15 cellular contexts compared by ENCODE assay signal in genomic region chr2:26740346-26740745, GRCh38. TPM values are rescaled to one million over a fixed set of nuclear protein-coding genes. Genes with fewer than 3 reads are reported as not detected.
A peak's percentile ranks its signal among the peaks of the same experiment; 100 is the strongest.
DNase-seq lines count a peak whose midpoint lies in the region; ATAC-seq and TF ChIP-seq lines count a peak whose summit lies in the region.
"Had no signal": no experiment of that assay in that cellular context is flagged by ENCODE, and none has a peak within 500 bp of the region (broad histone marks: within the 10 kb centered on the region; RNA-seq: fewer than 3 reads in every experiment).

No MANE protein-coding gene starts in this region.

- no peak overlapping the region for H2BK20ac ChIP-seq in H9 (ENCODE audit: low read depth, low read length, poor library complexity, severe bottlenecking)

- no peaks in the 10 kb centered on the region for H4K20me1 ChIP-seq in H9 (ENCODE audit: control insufficient read depth, insufficient read depth, insufficient read length)

- H2BK120ac ChIP-seq in neuronal stem cell (ENCODE audit: low read depth, low read length), result no peak overlapping the region
- no peak overlapping the region for H2BK120ac ChIP-seq in H9 (ENCODE audit: low read depth, low read length, poor library complexity, severe bottlenecking)

- no peaks in the 10 kb centered on the region for H3K79me2 ChIP-seq in H9 (ENCODE audit: insufficient read depth, low read length)

- H2AFZ ChIP-seq in neuronal stem cell (ENCODE audit: low read length) (no peak overlapping the region), H9 (ENCODE audit: low read length) (no peak overlapping the region)

- intact Hi-C loops in natural killer cell (cut with micrococcal nuclease), result no loop called here
- intact Hi-C loops in Right ventricle myocardium superior (cut with DNase I), result no loop called here

- TF ChIP-seq CTCF in natural killer cell (IDR thresholded peaks at IDR 0.05), result no peak
- TF ChIP-seq CTCF in WERI-Rb-1 (IDR thresholded peaks at IDR 0.05; ENCODE audit: low read depth, low read length), result no peak
- TF ChIP-seq CTCF in foreskin keratinocyte (conservative IDR thresholded peaks at IDR 0.05), result no peak
- TF ChIP-seq CTCF in H9 (conservative IDR thresholded peaks at IDR 0.05), result no peak

- H2BK12ac ChIP-seq in neuronal stem cell (ENCODE audit: low read length), result no peak overlapping the region
- no peak overlapping the region for H2BK12ac ChIP-seq in H9 (ENCODE audit: insufficient read length, low read depth, low read length)

- no peaks in the 10 kb centered on the region for H3K23me2 ChIP-seq in H9 (ENCODE audit: insufficient read length, low read depth, low read length, poor library complexity, severe bottlenecking)

- no peaks in the 10 kb centered on the region for H3K27me3 ChIP-seq in WERI-Rb-1 (ENCODE audit: insufficient read depth, low read depth, severe bottlenecking)
- H3K27me3 ChIP-seq in neuronal stem cell (ENCODE audit: control insufficient read depth in 3 of 3, insufficient read depth in 3 of 3, low read depth in 1 of 3, low read length in 3 of 3), result no peaks in the 10 kb centered on the region
- H3K27me3 ChIP-seq in foreskin keratinocyte, result peaks cover 5% of the 10 kb centered on the region
- H3K27me3 ChIP-seq in H9 (ENCODE audit: insufficient read depth, low read length), result no peaks in the 10 kb centered on the region
- H3K27me3 ChIP-seq: BE2C had no signal

- H3K4me2 ChIP-seq in neuronal stem cell (ENCODE audit: insufficient read depth, low read length, poor library complexity, severe bottlenecking) (no peak overlapping the region), H9 (ENCODE audit: insufficient read depth, insufficient read length, low read length) (no peak overlapping the region)

- H4K5ac ChIP-seq in H9 (ENCODE audit: insufficient read length, low read depth, low read length), result no peak overlapping the region

- H3K79me1 ChIP-seq in neuronal stem cell (ENCODE audit: low read depth, low read length), result no peaks in the 10 kb centered on the region
- H3K79me1 ChIP-seq in H9 (ENCODE audit: insufficient read depth, low read depth, low read length, poor library complexity, severe bottlenecking), result no peaks in the 10 kb centered on the region

- H2AK5ac ChIP-seq in neuronal stem cell (ENCODE audit: low read depth, low read length) (peak overlapping the region; percentile 25), H9 (ENCODE audit: insufficient read length, low read length) (no peak overlapping the region)

- H3K4ac ChIP-seq in neuronal stem cell (ENCODE audit: low read length), result no peak overlapping the region
- H3K4ac ChIP-seq in H9 (ENCODE audit: low read depth, low read length), result no peak overlapping the region

- no peak overlapping the region for H2BK5ac ChIP-seq in neuronal stem cell (ENCODE audit: low read length)
- no peak overlapping the region for H2BK5ac ChIP-seq in H9 (ENCODE audit: insufficient read length, low read length)

- H2BK15ac ChIP-seq in neuronal stem cell (ENCODE audit: low read length) (peak overlapping the region; percentile 39), H9 (ENCODE audit: low read depth, low read length) (no peak overlapping the region)

- H3K27ac ChIP-seq in WERI-Rb-1, result peak overlapping the region; percentile 93
- H3K27ac ChIP-seq in neuronal stem cell (replicated peaks; ENCODE audit: low read length), result no peak overlapping the region
- H3K27ac ChIP-seq in foreskin keratinocyte, result no peak overlapping the region
- no peak overlapping the region for H3K27ac ChIP-seq in H9 (ENCODE audit: insufficient read length, low read depth, low read length)

- H3K18ac ChIP-seq in neuronal stem cell (ENCODE audit: low read length) (no peak overlapping the region), H9 (ENCODE audit: insufficient read length, low read depth, low read length) (no peak overlapping the region)

- H4K91ac ChIP-seq in neuronal stem cell (ENCODE audit: low read depth, low read length, poor library complexity) (no peak overlapping the region), H9 (ENCODE audit: insufficient read length, low read depth, low read length) (no peak overlapping the region)

- H3T11ph ChIP-seq in H9 (ENCODE audit: low read length), result no peak overlapping the region

- H3K9me3 Mint-ChIP-seq in natural killer cell (no peaks in the 10 kb centered on the region), H9 (no peaks in the 10 kb centered on the region)
- H3K9me3 Mint-ChIP-seq in natural killer cell treated with Interleukin-12 subunit alpha and Interleukin-12 subunit beta and Interleukin-15 and Interleukin-18, amount 100 ng/mL, for 72 hours, result no peaks in the 10 kb centered on the region
- H3K9me3 Mint-ChIP-seq: CD4-positive, alpha-beta T cell; T-helper 1 cell treated with Interleukin-12 subunit alpha and Interleukin-12 subunit beta and Interleukin-4 antibody, amounts not matched to agents 30 μg/mL and 1 μg/mL, for 36 hours had no signal

- H3K27ac Mint-ChIP-seq in natural killer cell, result peak overlapping the region; percentile 5 to 46
- no peak overlapping the region for H3K27ac Mint-ChIP-seq in natural killer cell treated with Interleukin-12 subunit alpha and Interleukin-12 subunit beta and Interleukin-15 and Interleukin-18, amount 100 ng/mL, for 72 hours
- H3K27ac Mint-ChIP-seq in H9, result no peak overlapping the region
- H3K27ac Mint-ChIP-seq: CD4-positive, alpha-beta T cell; T-helper 1 cell treated with Interleukin-12 subunit alpha and Interleukin-12 subunit beta and Interleukin-4 antibody, amounts not matched to agents 30 μg/mL and 1 μg/mL, for 36 hours had no signal

- H3K56ac ChIP-seq in H9 (ENCODE audit: insufficient read length, low read depth, low read length), result no peak overlapping the region

- H3K4me1 Mint-ChIP-seq in natural killer cell (peaks cover 25 to 26% of the 10 kb centered on the region in 2 donors), H9 (0 out of 4 replicates have a peak, but pooled peaks cover 0 to 2% of the 10 kb centered on the region in 2 experiments)
- peaks cover 16 to 22% of the 10 kb centered on the region in 2 donors for H3K4me1 Mint-ChIP-seq in natural killer cell treated with Interleukin-12 subunit alpha and Interleukin-12 subunit beta and Interleukin-15 and Interleukin-18, amount 100 ng/mL, for 72 hours (ENCODE audit: low read depth in 2 of 2)

- no peak for DNase-seq in natural killer cell
- DNase-seq in natural killer cell treated with Interleukin-12 subunit alpha and Interleukin-12 subunit beta and Interleukin-15 and Interleukin-18, amount 100 ng/mL, for 72 hours (ENCODE audit: low spot score), result no peak
- no peak for DNase-seq in WERI-Rb-1
- DNase-seq in neuronal stem cell (ENCODE audit: low spot score), result no peak
- no peak for DNase-seq in foreskin keratinocyte
- no peak for DNase-seq in Right ventricle myocardium superior
- no peak for DNase-seq in H9
- DNase-seq: BE2C, COR-L47, HCEC 1CT, NCI-H1105 treated with DMSO at 0.1 percent for 48 hours, NCI-H2081 had no signal

- H3K4me1 ChIP-seq in neuronal stem cell (ENCODE audit: control insufficient read depth in 2 of 2, insufficient read depth in 1 of 2, low read depth in 1 of 2, low read length in 2 of 2) (peaks cover 8 to 33% of the 10 kb centered on the region in 2 donors), foreskin keratinocyte (no peaks in the 10 kb centered on the region), H9 (ENCODE audit: insufficient read depth, low read length) (no peaks in the 10 kb centered on the region)

- no peak for ATAC-seq in natural killer cell
- no peak for ATAC-seq in natural killer cell treated with Interleukin-12 subunit alpha and Interleukin-12 subunit beta and Interleukin-15 and Interleukin-18, amount 100 ng/mL, for 72 hours
- no peak for ATAC-seq in foreskin keratinocyte
- ATAC-seq in Right ventricle myocardium superior (ENCODE audit: poor library complexity), result no peak

- H3K36me3 ChIP-seq in WERI-Rb-1 (no peaks in the 10 kb centered on the region), neuronal stem cell (replicated peaks in 1 of 2; ENCODE audit: control insufficient read depth in 2 of 2, insufficient read depth in 2 of 2, low read length in 2 of 2) (no peaks in the 10 kb centered on the region)
- H3K36me3 ChIP-seq: BE2C had no signal

- H3K4me3 ChIP-seq in WERI-Rb-1 (ENCODE audit: low read depth, low read length) (no peak overlapping the region), neuronal stem cell (ENCODE audit: low read length in 2 of 2) (no peak overlapping the region)
- H3K4me3 ChIP-seq: GM12878 had no signal

- H3K4me3 Mint-ChIP-seq in natural killer cell, result no peak overlapping the region
- no peak overlapping the region for H3K4me3 Mint-ChIP-seq in natural killer cell treated with Interleukin-12 subunit alpha and Interleukin-12 subunit beta and Interleukin-15 and Interleukin-18, amount 100 ng/mL, for 72 hours
- H3K4me3 Mint-ChIP-seq in H9, result no peak overlapping the region
- H3K4me3 Mint-ChIP-seq: CD4-positive, alpha-beta T cell; T-helper 1 cell treated with Interleukin-12 subunit alpha and Interleukin-12 subunit beta and Interleukin-4 antibody, amounts not matched to agents 30 μg/mL and 1 μg/mL, for 36 hours had no signal

- H4K8ac ChIP-seq in neuronal stem cell (ENCODE audit: low read depth, low read length), result no peak overlapping the region
- H4K8ac ChIP-seq in H9 (replicated peaks; ENCODE audit: insufficient read length, low read depth, low read length), result no peak overlapping the region

- H3K23ac ChIP-seq in neuronal stem cell (ENCODE audit: low read depth, low read length, poor library complexity) (no peak overlapping the region), H9 (ENCODE audit: insufficient read length, low read depth, low read length) (no peak overlapping the region)

- H3K9ac ChIP-seq in neuronal stem cell (ENCODE audit: low read depth, low read length, poor library complexity) (peak overlapping the region; percentile 30), H9 (ENCODE audit: extremely low read depth, insufficient read length, low read length) (no peak overlapping the region)

- H3K14ac ChIP-seq in neuronal stem cell (ENCODE audit: low read length) (no peak overlapping the region), H9 (ENCODE audit: insufficient read depth, low read length) (no peak overlapping the region)

- WGBS in neuronal stem cell (ENCODE audit: extremely low coverage in 2 of 2, insufficient read length in 2 of 2, insufficient replicate concordance in 1 of 2), 2 donors, result no CpG with 5 or more reads among the region's 6 CpGs
- WGBS in H9 (ENCODE audit: extremely low coverage, insufficient read length, low lambda C conversion rate), result no CpG with 5 or more reads among the region's 6 CpGs

- H3K27me3 Mint-ChIP-seq in natural killer cell (ENCODE audit: low read depth in 2 of 2) (peaks cover 0 to 8% of the 10 kb centered on the region in 2 donors), H9 (ENCODE audit: low read depth) (peaks cover 14% of the 10 kb centered on the region)
- H3K27me3 Mint-ChIP-seq in natural killer cell treated with Interleukin-12 subunit alpha and Interleukin-12 subunit beta and Interleukin-15 and Interleukin-18, amount 100 ng/mL, for 72 hours, result peaks cover 0 to 9% of the 10 kb centered on the region in 2 donors

- no peaks in the 10 kb centered on the region for H3K36me3 Mint-ChIP-seq in natural killer cell
- no peaks in the 10 kb centered on the region for H3K36me3 Mint-ChIP-seq in natural killer cell treated with Interleukin-12 subunit alpha and Interleukin-12 subunit beta and Interleukin-15 and Interleukin-18, amount 100 ng/mL, for 72 hours
- H3K36me3 Mint-ChIP-seq in H9 (ENCODE audit: insufficient read depth in 1 of 3, low read depth in 3 of 3), result no peaks in the 10 kb centered on the region

- H3K9me3 ChIP-seq in WERI-Rb-1 (ENCODE audit: severe bottlenecking) (no peaks in the 10 kb centered on the region), neuronal stem cell (replicated peaks in 1 of 2; ENCODE audit: control insufficient read depth in 2 of 2, insufficient read depth in 1 of 2, low read depth in 1 of 2, low read length in 2 of 2) (no peaks in the 10 kb centered on the region), H9 (ENCODE audit: control insufficient read depth, low read depth, low read length) (no peaks in the 10 kb centered on the region)
- H3K9me3 ChIP-seq: BE2C had no signal

RNA-seq across cellular contexts. Expression of gene SLC35F6, which starts 23.7 kb away (rescaled TPM):
- total RNA-seq in natural killer cell (10 to 100 TPM; 30.0 to 35.6 (median 30.4) TPM), foreskin keratinocyte (47.3 and 53.8 TPM in 2 replicates), Right ventricle myocardium superior (18.3 TPM), H9 (2021) (15.7 and 16.0 TPM in 2 replicates)
- 10 to 100 TPM; 15.5 to 17.7 TPM for total RNA-seq in natural killer cell treated with Interleukin-12 subunit alpha and Interleukin-12 subunit beta and Interleukin-15 and Interleukin-18, amount 100 ng/mL, for 72 hours
- 8.5 TPM for polyA plus RNA-seq in neuronal stem cell (2013, experiment 1 of 2)
- polyA plus RNA-seq in neuronal stem cell (2013, experiment 2 of 2), result 9.6 TPM
- polyA plus RNA-seq in foreskin keratinocyte, result 26.7 and 28.5 TPM in 2 replicates

RNA-seq across cellular contexts. Expression of gene CENPA, which starts 45.5 kb away (rescaled TPM):
- total RNA-seq in natural killer cell (under 1 TPM; 0.38 to 0.52 (median 0.50) TPM), foreskin keratinocyte (30.8 and 39.0 TPM in 2 replicates), Right ventricle myocardium superior (0.51 TPM), H9 (2021) (19.3 and 21.4 TPM in 2 replicates)
- 10 to 100 TPM; 18.5 to 32.1 TPM for total RNA-seq in natural killer cell treated with Interleukin-12 subunit alpha and Interleukin-12 subunit beta and Interleukin-15 and Interleukin-18, amount 100 ng/mL, for 72 hours
- polyA plus RNA-seq in neuronal stem cell (2013, experiment 1 of 2), result 61.5 TPM
- 60.8 TPM for polyA plus RNA-seq in neuronal stem cell (2013, experiment 2 of 2)
- polyA plus RNA-seq in foreskin keratinocyte, result 28.2 and 37.2 TPM in 2 replicates

RNA-seq across cellular contexts. Expression of gene KCNK3, which starts 47.8 kb away (rescaled TPM):
- total RNA-seq in natural killer cell (not detected), foreskin keratinocyte (not detected in 2 replicates), Right ventricle myocardium superior (2.7 TPM), H9 (2021) (0.09 TPM in 1 of 2 replicates, not detected in the other)
- not detected for total RNA-seq in natural killer cell treated with Interleukin-12 subunit alpha and Interleukin-12 subunit beta and Interleukin-15 and Interleukin-18, amount 100 ng/mL, for 72 hours
- polyA plus RNA-seq in neuronal stem cell (2013, experiment 1 of 2), result 0.03 TPM
- 0.01 TPM for polyA plus RNA-seq in neuronal stem cell (2013, experiment 2 of 2)
- not detected in 2 replicates for polyA plus RNA-seq in foreskin keratinocyte
- total RNA-seq: CD4-positive, alpha-beta T cell had no signal
- polyA plus RNA-seq: GM12878 had no signal

Comparison
In these comparisons a context has a peak if more than half of its experiments do, and no peak if none do; other contexts are left out.
1. H3K27ac Mint-ChIP-seq: peak in natural killer cell (2 of 2); none in natural killer cell treated with Interleukin-12 subunit alpha and Interleukin-12 subunit beta and Interleukin-15 and Interleukin-18, amount 100 ng/mL, for 72 hours (0 of 2) and H9 (0 of 3).
2. RNA of gene CENPA, which starts 45.5 kb away (total RNA-seq): 30.8 to 39.0 TPM in foreskin keratinocyte, 18.5 to 32.1 TPM in natural killer cell treated with Interleukin-12 subunit alpha and Interleukin-12 subunit beta and Interleukin-15 and Interleukin-18, amount 100 ng/mL, for 72 hours and 19.3 to 21.4 TPM in H9; 0.51 TPM in Right ventricle myocardium superior (single experiment) and 0.38 to 0.52 TPM in natural killer cell; every median in the first group is over 10 times any median in the second.